11 cellular contexts compared by ENCODE assay signal in genomic region chr11:118144869-118145268, GRCh38. TPM values are rescaled to one million over a fixed set of nuclear protein-coding genes. Genes with fewer than 3 reads are reported as not detected.
DNase-seq lines count a peak whose midpoint lies in the region; ATAC-seq and TF ChIP-seq lines count a peak whose summit lies in the region.
"Had no signal": no experiment of that assay in that cellular context is flagged by ENCODE, and none has a peak within 500 bp of the region (broad histone marks: within the 10 kb centered on the region; RNA-seq: fewer than 3 reads in every experiment).

No MANE protein-coding gene starts in this region.

- no peak overlapping the region for H4K8ac ChIP-seq in trophoblast cell (ENCODE audit: low read depth, low read length)

- H3K36me3 ChIP-seq in BLaER1 (no peaks in the 10 kb centered on the region), breast epithelium (no peaks in the 10 kb centered on the region), trophoblast cell (ENCODE audit: control insufficient read depth in 1 of 2, insufficient read depth in 2 of 2, low read length in 2 of 2) (no peaks in the 10 kb centered on the region)

- H3K9ac ChIP-seq in BLaER1 (no peak overlapping the region), trophoblast cell (ENCODE audit: low read length) (no peak overlapping the region)

- intact Hi-C loops in breast epithelium (cut with DNase I; ENCODE audit: low total_unique reads), result loop anchor here (1.0 to 5.0 kb wide), 2 partner anchors 18 to 1612 kb away; no protein-coding TSS in a partner anchor

- H2AFZ ChIP-seq in trophoblast cell (ENCODE audit: insufficient read depth, low read length, poor library complexity), result no peak overlapping the region

- H3K4me2 ChIP-seq in BLaER1 (peak overlapping the region; percentile 98), trophoblast cell (ENCODE audit: low read length) (no peak overlapping the region)

- peaks cover 4% of the 10 kb centered on the region; the same call in 1 of the 2 replicates for H3K4me1 ChIP-seq in BLaER1
- H3K4me1 ChIP-seq in breast epithelium, result no peaks in the 10 kb centered on the region
- peaks cover 4% of the 10 kb centered on the region in 2 experiments for H3K4me1 ChIP-seq in trophoblast cell (ENCODE audit: control insufficient read depth in 1 of 2, insufficient read depth in 2 of 2, low read length in 2 of 2)

- H2BK12ac ChIP-seq in trophoblast cell (ENCODE audit: low read length), result no peak overlapping the region

- no peak overlapping the region for H4K91ac ChIP-seq in trophoblast cell (ENCODE audit: low read depth, low read length)

- WGBS in trophoblast cell (ENCODE audit: extremely low coverage, insufficient coverage, insufficient read length), result no CpG with 5 or more reads among the region's 13 CpGs

- no peak overlapping the region for H3K23ac ChIP-seq in trophoblast cell (ENCODE audit: low read length)

- H3K27me3 ChIP-seq in BLaER1 (peaks cover 71% of the 10 kb centered on the region), breast epithelium (peaks cover 0 to 4% of the 10 kb centered on the region in 2 donors), trophoblast cell (ENCODE audit: insufficient read depth, low read length) (peaks cover 9% of the 10 kb centered on the region)

- ATAC-seq in GM21367 (IDR thresholded peaks at IDR 0.05; ENCODE audit: unreplicated experiment), result peak; percentile 18

- no peaks in the 10 kb centered on the region for H3K36me3 Mint-ChIP-seq in nephron (ENCODE audit: low read depth)
- H3K36me3 Mint-ChIP-seq: activated naive CD4-positive, alpha-beta T cell treated with anti-CD3 and anti-CD28 coated beads, Interleukin-2, amount 50 U/mL, for 24 hours had no signal

- no peak overlapping the region for H3K4me3 ChIP-seq in BLaER1
- peak overlapping the region in 2 of 3 donors; percentile 65 to 80 for H3K4me3 ChIP-seq in breast epithelium
- no peak overlapping the region for H3K4me3 ChIP-seq in trophoblast cell (ENCODE audit: low read depth, low read length)

- peak overlapping the region in 2 of 3 experiments; percentile 64 to 72 for H3K27ac Mint-ChIP-seq in nephron
- H3K27ac Mint-ChIP-seq: activated naive CD4-positive, alpha-beta T cell treated with anti-CD3 and anti-CD28 coated beads, Interleukin-2, amount 50 U/mL, for 24 hours had no signal

- H3K4me1 Mint-ChIP-seq in nephron, result peaks cover 28% of the 10 kb centered on the region

- H3K9me3 ChIP-seq in BLaER1, result no peaks in the 10 kb centered on the region
- H3K9me3 ChIP-seq in breast epithelium, result no peaks in the 10 kb centered on the region
- no peaks in the 10 kb centered on the region for H3K9me3 ChIP-seq in trophoblast cell (ENCODE audit: insufficient read depth, low read depth, low read length)

- no peaks in the 10 kb centered on the region for H3K79me2 ChIP-seq in trophoblast cell (ENCODE audit: control insufficient read depth, insufficient read depth, low read length, poor library complexity)

- H2BK5ac ChIP-seq in trophoblast cell (ENCODE audit: low read depth, low read length, poor library complexity), result no peak overlapping the region

- peak overlapping the region; percentile 81 to 84 (median 83) for H3K4me3 Mint-ChIP-seq in nephron

- H3K27me3 Mint-ChIP-seq in nephron (ENCODE audit: low read depth), result peaks cover 85% of the 10 kb centered on the region

- H3K14ac ChIP-seq in trophoblast cell (ENCODE audit: low read length), result no peak overlapping the region

- no peak overlapping the region for H2BK120ac ChIP-seq in trophoblast cell (ENCODE audit: insufficient read depth, low read length, poor library complexity)

- DNase-seq in breast epithelium (ENCODE audit: low spot score in 2 of 2) (no peak), NCI-H2107 treated with DMSO at 0.1 percent for 48 hours (lab: John Stamatoyannopoulos, UW; ENCODE audit: unreplicated experiment) (no peak), trophoblast cell (no peak), NCI-H1417 treated with DMSO at 0.1 percent for 48 hours (lab: John Stamatoyannopoulos, UW) (no peak), NOMO-1 treated with DMSO at 0.1 percent for 48 hours (lab: John Stamatoyannopoulos, UW; ENCODE audit: unreplicated experiment) (no peak)
- DNase-seq: cortex of kidney had no signal

- no peak overlapping the region for H2AK5ac ChIP-seq in trophoblast cell (ENCODE audit: low read length)

- TF ChIP-seq POLR2A in breast epithelium (IDR thresholded peaks at IDR 0.05), result no peak

- TF ChIP-seq CTCF in breast epithelium (IDR thresholded peaks at IDR 0.05), result no peak
- TF ChIP-seq CTCF in nephron (IDR thresholded peaks at IDR 0.05; ENCODE audit: unreplicated experiment in 3 of 3), result no peak

- no peaks in the 10 kb centered on the region for H4K20me1 ChIP-seq in BLaER1

- no peaks in the 10 kb centered on the region for H3K79me1 ChIP-seq in trophoblast cell (ENCODE audit: low read length)

- no peak overlapping the region for H3K4ac ChIP-seq in trophoblast cell (ENCODE audit: low read depth, low read length)

- no peak overlapping the region for H3K27ac ChIP-seq in BLaER1
- H3K27ac ChIP-seq in breast epithelium, result peak overlapping the region; percentile 17 to 84
- H3K27ac ChIP-seq in trophoblast cell (ENCODE audit: low read depth, low read length), result no peak overlapping the region

- H3K9me3 Mint-ChIP-seq in nephron, result no peaks in the 10 kb centered on the region
- H3K9me3 Mint-ChIP-seq: activated naive CD4-positive, alpha-beta T cell treated with anti-CD3 and anti-CD28 coated beads, Interleukin-2, amount 50 U/mL, for 24 hours had no signal

- H3K18ac ChIP-seq in trophoblast cell (ENCODE audit: low read length), result no peak overlapping the region

- no peak overlapping the region for H4K12ac ChIP-seq in trophoblast cell (ENCODE audit: low read depth, low read length)

RNA-seq across cellular contexts. Expression of gene SCN4B, which starts 7.8 kb away (rescaled TPM):
- 1 to 10 TPM; 3.3 to 7.9 (median 3.7) TPM for total RNA-seq in breast epithelium
- 0.04 and 0.06 TPM in 2 replicates for polyA plus RNA-seq in trophoblast cell (2013)

RNA-seq across cellular contexts. Expression of gene SCN2B, which starts 31.6 kb away (rescaled TPM):
- under 1 TPM; under 0.01 to 0.88 (median 0.16) TPM for total RNA-seq in breast epithelium
- polyA plus RNA-seq in trophoblast cell (2013), result not detected in 2 replicates

RNA-seq across cellular contexts. Expression of gene SMIM35, which starts 58.1 kb away (rescaled TPM):
- total RNA-seq in breast epithelium, result not detected
- polyA plus RNA-seq in trophoblast cell (2013), result not detected in 2 replicates
- polyA plus RNA-seq: keratinocyte had no signal

Comparison
In these comparisons a context has a peak if more than half of its experiments do, and no peak if none do; other contexts are left out.
1. H3K27ac ChIP-seq: peak in breast epithelium (2 of 2); none in BLaER1 (single experiment) and trophoblast cell (single experiment).
2. H3K4me3 ChIP-seq: peak in breast epithelium (2 of 3); none in BLaER1 (single experiment) and trophoblast cell (single experiment).